ENCODE assay signal across 21 cellular contexts in genomic region chr7:127485482-127485881, GRCh38.
DNase-seq lines count a peak whose midpoint lies in the region; ATAC-seq and TF ChIP-seq lines count a peak whose summit lies in the region.
"Had no signal": no experiment of that assay in that cellular context is flagged by ENCODE, and none has a peak within 500 bp of the region (broad histone marks: within the 10 kb centered on the region; RNA-seq: fewer than 3 reads in every experiment).

No MANE protein-coding gene starts in this region.

- H3K4me3 ChIP-seq in BE2C (ENCODE audit: low read depth, low read length): no peak overlapping the region
- no peak overlapping the region for H3K4me3 ChIP-seq in body of pancreas
- H3K4me3 ChIP-seq in MG63: no peak overlapping the region
- H3K4me3 ChIP-seq: A549, SJSA1 had no signal

- ATAC-seq in body of pancreas (peak; percentile 68), HG03460 (IDR thresholded peaks at IDR 0.05; ENCODE audit: unreplicated experiment) (no peak)
- ATAC-seq: A549 had no signal

- DNase-seq in BE2C (peak; percentile 51), NCI-H82 (lab: John Stamatoyannopoulos, UW) (peak; percentile 86), body of pancreas (peak in 2 of 4 donors; percentile 16 to 30), left kidney (ENCODE audit: low read depth, low spot score) (peak; percentile 7), islet precursor cell (no peak), MG63 (no peak)
- DNase-seq: AML-193; C1 segment of cervical spinal cord; Caco-2; CD4-positive, alpha-beta memory T cell; HCEC 1CT; KBM-7; NCI-H1105 treated with DMSO at 0.1 percent for 48 hours; NCI-H2029; NCI-H2227 treated with DMSO at 0.1 percent for 48 hours; NCI-H526 treated with DMSO at 0.1 percent for 48 hours; Right ventricle myocardium superior; RPMI8226 had no signal

- intact Hi-C loops in body of pancreas (cut with DNase I): no loop called here

- no peak for TF ChIP-seq POLR2A in body of pancreas (IDR thresholded peaks at IDR 0.05)

- TF ChIP-seq CTCF in BE2C (IDR thresholded peaks at IDR 0.05; ENCODE audit: low read depth, low read length) (no peak), body of pancreas (IDR thresholded peaks at IDR 0.05) (no peak)

- H3K9me3 ChIP-seq in BE2C: no peaks in the 10 kb centered on the region
- H3K9me3 ChIP-seq in body of pancreas: no peaks in the 10 kb centered on the region
- no peaks in the 10 kb centered on the region for H3K9me3 ChIP-seq in MG63
- H3K9me3 ChIP-seq: A549, Caco-2, SJSA1 had no signal

- H3K27me3 ChIP-seq in BE2C (no peaks in the 10 kb centered on the region; the same call in 1 of the 2 replicates), body of pancreas (no peaks in the 10 kb centered on the region), MG63 (no peaks in the 10 kb centered on the region)

- no peaks in the 10 kb centered on the region for H3K4me1 ChIP-seq in BE2C
- H3K4me1 ChIP-seq in body of pancreas: peaks cover 10% of the 10 kb centered on the region
- H3K4me1 ChIP-seq: A549, Caco-2, SJSA1 had no signal

- H3K27ac ChIP-seq in body of pancreas: no peak overlapping the region
- H3K27ac ChIP-seq: A549, SJSA1 had no signal

- no peaks in the 10 kb centered on the region for H3K36me3 ChIP-seq in BE2C
- H3K36me3 ChIP-seq in body of pancreas (replicated peaks in 1 of 2; ENCODE audit: insufficient read depth in 1 of 2, low read depth in 2 of 2): no peaks in the 10 kb centered on the region
- H3K36me3 ChIP-seq in MG63: no peaks in the 10 kb centered on the region
- H3K36me3 ChIP-seq: SJSA1 had no signal

Comparison
In these comparisons a context has a peak if more than half of its experiments do, and no peak if none do; other contexts are left out.
1. DNase-seq: peak in BE2C (single experiment), NCI-H82 (single experiment) and left kidney (single experiment); none in islet precursor cell (single experiment) and MG63 (single experiment).